In genomic region chr6:109393882-109394281, GRCh38 we compare ENCODE assay signal across 19 cellular contexts. TPM values are rescaled to one million over a fixed set of nuclear protein-coding genes. Genes with fewer than 3 reads are reported as not detected.
DNase-seq lines count a peak whose midpoint lies in the region; ATAC-seq, FAIRE-seq and TF ChIP-seq lines count a peak whose summit lies in the region.
"Had no signal": no experiment of that assay in that cellular context is flagged by ENCODE, and none has a peak within 500 bp of the region (broad histone marks: within the 10 kb centered on the region; RNA-seq: fewer than 3 reads in every experiment).

No MANE protein-coding gene starts in this region.

- no peak for TF ChIP-seq CTCF in Panc1 (IDR thresholded peaks at IDR 0.05)
- no peak for TF ChIP-seq CTCF in epithelial cell of esophagus (IDR thresholded peaks at IDR 0.05; ENCODE audit: insufficient read depth, low read depth, low read length, missing control alignments)

- H3K9me3 ChIP-seq in Panc1 (ENCODE audit: control insufficient read depth, insufficient read depth, low read depth, low read length) (no peaks in the 10 kb centered on the region), trophoblast cell (ENCODE audit: insufficient read depth, low read depth, low read length) (no peaks in the 10 kb centered on the region)
- H3K9me3 ChIP-seq: BE2C, body of pancreas had no signal

- H3K27ac ChIP-seq in Panc1 (ENCODE audit: low read length) (no peak overlapping the region), trophoblast cell (ENCODE audit: low read depth, low read length) (no peak overlapping the region)
- H3K27ac ChIP-seq: body of pancreas had no signal

- WGBS in trophoblast cell (ENCODE audit: extremely low coverage, insufficient coverage, insufficient read length), result no CpG with 5 or more reads among the region's 2 CpGs

- H3K4me1 ChIP-seq in Panc1 (ENCODE audit: control insufficient read depth, insufficient read depth, low read length), result no peaks in the 10 kb centered on the region
- H3K4me1 ChIP-seq in trophoblast cell (ENCODE audit: control insufficient read depth in 1 of 2, insufficient read depth in 2 of 2, low read length in 2 of 2), result no peaks in the 10 kb centered on the region

- ATAC-seq in Panc1, result peak; percentile 48; the same call in 1 of the 2 replicates
- ATAC-seq in GM18870 (IDR thresholded peaks at IDR 0.05; ENCODE audit: unreplicated experiment), result no peak
- ATAC-seq: body of pancreas, left ventricle myocardium superior, natural killer cell, T-helper 17 cell had no signal

- H2BK120ac ChIP-seq in trophoblast cell (ENCODE audit: insufficient read depth, low read length, poor library complexity), result no peak overlapping the region

- no peak for TF ChIP-seq POLR2A in H54 (IDR thresholded peaks at IDR 0.05; ENCODE audit: low read depth, low read length)

- H3K4me2 ChIP-seq in trophoblast cell (ENCODE audit: low read length), result no peak overlapping the region

- FAIRE-seq in H54 (lab: Jason Lieb, UNC), result peak; percentile 15

- CTCF ChIA-PET in Panc1 (lab: Charles Lee), result no interaction called here

- H2AFZ ChIP-seq in trophoblast cell (ENCODE audit: insufficient read depth, low read length, poor library complexity), result no peak overlapping the region

- H3K18ac ChIP-seq in trophoblast cell (ENCODE audit: low read length), result no peak overlapping the region

- DNase-seq in H54 (ENCODE audit: insufficient read length, low spot score) (no peak), Panc1 (ENCODE audit: low read depth, low spot score) (no peak), epithelial cell of esophagus (ENCODE audit: low read depth) (peak; percentile 86), trophoblast cell (peak; percentile 24 to 35), NCI-H146 (lab: John Stamatoyannopoulos, UW) (no peak), NCI-H2107 (lab: John Stamatoyannopoulos, UW) (no peak), cortex of kidney (lab: John Stamatoyannopoulos, UW) (no peak)
- DNase-seq: activated CD4-positive, CD25-positive, alpha-beta regulatory T cell treated with anti-CD3 and anti-CD28 coated beads, Interleukin-2, amount 50 U/mL, for 72 hours; activated naive CD4-positive, alpha-beta T cell treated with Interleukin-2 at 50 U/mL for 16 hours; BE2C; body of pancreas; left ventricle myocardium superior; natural killer cell; NCI-H1092 treated with DMSO at 0.1 percent for 48 hours; NCI-H2171 treated with DMSO at 0.1 percent for 48 hours; NK-92 treated with Interleukin-12 subunit alpha and Interleukin-12 subunit beta, amount 100 ng/mL, for 24 hours; Right ventricle myocardium superior; T-helper 17 cell had no signal

- H3K9ac ChIP-seq in trophoblast cell (ENCODE audit: low read length), result no peak overlapping the region

- BruUV-seq in Panc1 (replicated peaks; lab: Mats Ljungman, UMichigan), result no TSS peak

- H3K27me3 ChIP-seq in Panc1 (ENCODE audit: control insufficient read depth, insufficient read depth, low read length), result no peaks in the 10 kb centered on the region
- no peaks in the 10 kb centered on the region for H3K27me3 ChIP-seq in trophoblast cell (ENCODE audit: insufficient read depth, low read length)
- H3K27me3 ChIP-seq: BE2C, body of pancreas had no signal

- no peak overlapping the region for H2BK5ac ChIP-seq in trophoblast cell (ENCODE audit: low read depth, low read length, poor library complexity)

- H4K91ac ChIP-seq in trophoblast cell (ENCODE audit: low read depth, low read length), result no peak overlapping the region

- no peak overlapping the region for H4K12ac ChIP-seq in trophoblast cell (ENCODE audit: low read depth, low read length)

- no peak overlapping the region for H2BK12ac ChIP-seq in trophoblast cell (ENCODE audit: low read length)

- H3K4ac ChIP-seq in trophoblast cell (ENCODE audit: low read depth, low read length), result no peak overlapping the region

- no peak overlapping the region for H3K23ac ChIP-seq in trophoblast cell (ENCODE audit: low read length)

- H3K79me1 ChIP-seq in trophoblast cell (ENCODE audit: low read length), result no peaks in the 10 kb centered on the region

- intact Hi-C loops in Panc1 (cut with micrococcal nuclease; ENCODE audit: unreplicated experiment), result no loop called here

- H3K79me2 ChIP-seq in trophoblast cell (ENCODE audit: control insufficient read depth, insufficient read depth, low read length, poor library complexity), result no peaks in the 10 kb centered on the region

- no peaks in the 10 kb centered on the region for H3K36me3 ChIP-seq in Panc1 (ENCODE audit: control insufficient read depth, insufficient read depth, low read length)
- H3K36me3 ChIP-seq in trophoblast cell (ENCODE audit: control insufficient read depth in 1 of 2, insufficient read depth in 2 of 2, low read length in 2 of 2), result no peaks in the 10 kb centered on the region
- H3K36me3 ChIP-seq: BE2C had no signal

- POLR2A ChIA-PET in Panc1 (lab: Charles Lee), result interaction anchor here (0.5 to 0.7 kb wide), 2 partner anchors 18 to 38 kb away, joined by 5 to 18 read pairs; no protein-coding TSS in a partner anchor

- in situ Hi-C loops in Panc1 (cut with HindIII; ENCODE audit: low pct_unique_long_range_greater_than_20kb, low sequenced_read_pairs), result no loop called here

- H4K8ac ChIP-seq in trophoblast cell (ENCODE audit: low read depth, low read length), result no peak overlapping the region

- no peak overlapping the region for H2AK5ac ChIP-seq in trophoblast cell (ENCODE audit: low read length)

- no peak overlapping the region for H3K14ac ChIP-seq in trophoblast cell (ENCODE audit: low read length)

- H3K4me3 ChIP-seq in Panc1 (ENCODE audit: low read depth in 2 of 2, low read length in 2 of 2), result no peak overlapping the region
- no peak overlapping the region for H3K4me3 ChIP-seq in epithelial cell of esophagus (ENCODE audit: low read length)
- no peak overlapping the region for H3K4me3 ChIP-seq in trophoblast cell (ENCODE audit: low read depth, low read length)
- H3K4me3 ChIP-seq: body of pancreas had no signal

RNA-seq across cellular contexts. Expression of gene CD164, which starts 11.6 kb away (rescaled TPM):
- total RNA-seq in Panc1 (2021; ENCODE audit: unreplicated experiment), result 337 TPM
- polyA plus RNA-seq in Panc1 (2012; ENCODE audit: insufficient read length), result 405 TPM
- polyA plus RNA-seq in trophoblast cell (2013), result 180 and 183 TPM in 2 replicates

RNA-seq across cellular contexts. Expression of gene PPIL6, which starts 46.5 kb away (rescaled TPM):
- total RNA-seq in Panc1 (2021; ENCODE audit: unreplicated experiment), result 2.2 TPM
- polyA plus RNA-seq in Panc1 (2012; ENCODE audit: insufficient read length), result 2.0 TPM
- polyA plus RNA-seq in trophoblast cell (2013), result 0.47 and 0.63 TPM in 2 replicates

RNA-seq across cellular contexts. Expression of gene SMPD2, which starts 46.6 kb away (rescaled TPM):
- total RNA-seq in Panc1 (2021; ENCODE audit: unreplicated experiment), result 50.0 TPM
- 51.0 TPM for polyA plus RNA-seq in Panc1 (2012; ENCODE audit: insufficient read length)
- 9.5 and 9.7 TPM in 2 replicates for polyA plus RNA-seq in trophoblast cell (2013)

Comparison
In these comparisons a context has a peak if more than half of its experiments do, and no peak if none do; other contexts are left out.
1. DNase-seq: peak in epithelial cell of esophagus (single experiment) and trophoblast cell (2 of 2); none in H54 (single experiment), Panc1 (single experiment), NCI-H146 (single experiment), NCI-H2107 (single experiment) and cortex of kidney (single experiment).